In genomic region chr13:94174009-94174408, GRCh38 we compare ENCODE assay signal across 22 cellular contexts.
"Had no signal": no experiment of that assay in that cellular context is flagged by ENCODE, and none has a peak within 500 bp of the region (broad histone marks: within the 10 kb centered on the region; RNA-seq: fewer than 3 reads in every experiment).

No MANE protein-coding gene starts in this region.

- H3K4me2 ChIP-seq: KMS-11 had no signal

- H3K27me3 ChIP-seq: SJSA1 had no signal

- H3K9ac ChIP-seq: KMS-11 had no signal

- FAIRE-seq: K562, RCC 7860 had no signal

- H3K9me3 ChIP-seq: SJSA1 had no signal

- H3K27ac ChIP-seq: KMS-11, SJSA1, SK-N-MC had no signal

- H3K4me1 ChIP-seq: SJSA1 had no signal

- ATAC-seq: K562 had no signal

- DNase-seq: Kasumi-1, MM.1S, NCI-H1092 treated with DMSO at 0.1 percent for 48 hours, NCI-H1417, NCI-H1436 treated with DMSO at 0.1 percent for 48 hours, NCI-H1694, NCI-H187 treated with DMSO at 0.1 percent for 48 hours, NCI-H2029 treated with DMSO at 0.1 percent for 48 hours, NCI-H2227 treated with DMSO at 0.1 percent for 48 hours, NCI-H446, NCI-H510A, NCI-H524 treated with DMSO at 0.1 percent for 48 hours, NCI-H69, NCI-H774, Right ventricle myocardium superior, RPMI8226, SIG-M5 had no signal

- H3K4me3 ChIP-seq: K562, SJSA1, SK-N-MC had no signal

- H3K36me3 ChIP-seq: SJSA1 had no signal
